ENCODE assay signal across 8 cellular contexts in the genomic region with DNA sequence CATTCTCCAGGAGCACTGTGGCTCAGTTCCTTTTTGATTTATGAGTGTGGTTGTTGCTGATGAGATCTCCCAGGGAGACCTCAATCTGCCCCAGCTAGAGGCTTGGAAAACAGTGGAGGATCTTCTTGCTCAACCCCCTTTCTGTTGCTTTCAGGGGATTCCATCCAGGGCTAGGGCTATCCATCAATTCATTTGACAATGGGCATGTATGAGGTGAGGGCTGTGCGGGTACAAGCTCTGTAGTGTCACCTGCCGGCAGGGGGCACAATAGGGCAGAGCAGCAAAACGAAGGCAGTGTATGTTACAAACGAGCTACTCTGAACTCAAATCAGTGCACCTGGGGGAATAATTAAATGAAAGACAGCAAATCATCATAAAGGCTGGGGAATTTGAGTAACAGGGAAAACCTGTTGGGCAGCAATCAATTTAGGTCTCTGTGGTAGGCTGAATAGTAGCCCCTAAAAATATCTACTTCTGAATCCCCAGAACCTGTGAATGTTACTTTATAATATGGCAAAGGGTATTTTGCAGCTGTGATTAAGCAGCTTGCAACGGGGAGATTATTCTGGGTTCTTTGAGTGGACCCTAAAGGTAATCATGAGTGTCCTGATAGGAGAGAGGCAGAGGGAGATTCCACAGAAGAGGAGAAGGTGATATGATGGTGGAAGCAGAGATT.
DNase-seq lines count a peak whose midpoint lies in the region; ATAC-seq and TF ChIP-seq lines count a peak whose summit lies in the region.

No MANE protein-coding gene starts in this region.

- no peaks in the 10 kb centered on the region for H3K36me3 Mint-ChIP-seq in activated CD8-positive, alpha-beta T cell treated with anti-CD3 and anti-CD28 coated beads, Interleukin-2, amount 10 ng/mL, durations not matched to agents 7 days and 5 days (ENCODE audit: low read depth)
- H3K36me3 Mint-ChIP-seq in endothelial cell (ENCODE audit: low read depth, unreplicated experiment): no peaks in the 10 kb centered on the region
- H3K36me3 Mint-ChIP-seq in naive thymus-derived CD8-positive, alpha-beta T cell: no peaks in the 10 kb centered on the region

- ATAC-seq in HG03196 (IDR thresholded peaks at IDR 0.05; ENCODE audit: unreplicated experiment) (peak; percentile 58), GM21825 (IDR thresholded peaks at IDR 0.05; ENCODE audit: unreplicated experiment) (no peak)
- ATAC-seq in activated CD8-positive, alpha-beta T cell treated with anti-CD3 and anti-CD28 coated beads, Interleukin-2, amount 10 ng/mL, durations not matched to agents 7 days and 5 days: peak; percentile 91
- peak; percentile 89 to 97 for ATAC-seq in naive thymus-derived CD8-positive, alpha-beta T cell

- POLR2A ChIA-PET in activated CD8-positive, alpha-beta T cell treated with anti-CD3 and anti-CD28 coated beads, Interleukin-2, amount 10 ng/mL, durations not matched to agents 7 days and 5 days (lab: Charles Lee): interaction anchor here (1.1 to 1.7 kb wide), 3 partner anchors 10 to 239 kb away, joined by 3 to 4 read pairs (median 4); no protein-coding TSS in a partner anchor
- POLR2A ChIA-PET in naive thymus-derived CD8-positive, alpha-beta T cell (lab: Charles Lee): interaction anchor here (1.2 to 1.6 kb wide), 4 partner anchors 129 to 760 kb away, joined by 4 to 9 read pairs (median 5); partner anchors contain the start of gene EIF4G2

- H3K4me1 Mint-ChIP-seq in activated CD8-positive, alpha-beta T cell treated with anti-CD3 and anti-CD28 coated beads, Interleukin-2, amount 10 ng/mL, durations not matched to agents 7 days and 5 days (ENCODE audit: low read depth): no peaks in the 10 kb centered on the region
- H3K4me1 Mint-ChIP-seq in endothelial cell (ENCODE audit: unreplicated experiment): no peaks in the 10 kb centered on the region
- peaks cover 0 to 6% (median 3%) of the 10 kb centered on the region in 4 donors for H3K4me1 Mint-ChIP-seq in naive thymus-derived CD8-positive, alpha-beta T cell

- no peak overlapping the region for H3K27ac Mint-ChIP-seq in activated CD8-positive, alpha-beta T cell treated with anti-CD3 and anti-CD28 coated beads, Interleukin-2, amount 10 ng/mL, durations not matched to agents 7 days and 5 days
- H3K27ac Mint-ChIP-seq in endothelial cell (ENCODE audit: unreplicated experiment): no peak overlapping the region
- H3K27ac Mint-ChIP-seq in naive thymus-derived CD8-positive, alpha-beta T cell: no peak overlapping the region

- CTCF ChIA-PET in activated CD8-positive, alpha-beta T cell treated with anti-CD3 and anti-CD28 coated beads, Interleukin-2, amount 10 ng/mL, durations not matched to agents 7 days and 5 days (lab: Charles Lee): interaction anchor here (0.5 to 5.1 kb wide), 68 partner anchors 11 to 1016 kb away, joined by 3 to 55 read pairs (median 4); partner anchors contain the start of genes EIF4G2 and GALNT18

- DNase-seq in EL: peak; percentile 64
- DNase-seq in NCI-H526 treated with DMSO at 0.1 percent for 48 hours (lab: John Stamatoyannopoulos, UW): peak; percentile 35
- peak; percentile 84 for DNase-seq in activated CD8-positive, alpha-beta T cell treated with anti-CD3 and anti-CD28 coated beads, Interleukin-2, amount 10 ng/mL, durations not matched to agents 7 days and 5 days
- peak; percentile 84 for DNase-seq in endothelial cell (ENCODE audit: low spot score)
- peak; percentile 55 to 88 (median 72) for DNase-seq in naive thymus-derived CD8-positive, alpha-beta T cell
- peak; percentile 23 to 62 for DNase-seq in stimulated activated CD8-positive, alpha-beta memory T cell treated with anti-CD3 and anti-CD28 coated beads, Interleukin-7, amount 100 ng/mL, for 48 hours (ENCODE audit: extremely low read depth in 1 of 2, low read depth in 1 of 2)

- peak; percentile 77 for TF ChIP-seq CTCF in endothelial cell (IDR thresholded peaks at IDR 0.05; ENCODE audit: unreplicated experiment)

- no peaks in the 10 kb centered on the region for H3K9me3 Mint-ChIP-seq in activated CD8-positive, alpha-beta T cell treated with anti-CD3 and anti-CD28 coated beads, Interleukin-2, amount 10 ng/mL, durations not matched to agents 7 days and 5 days (ENCODE audit: insufficient read depth)
- H3K9me3 Mint-ChIP-seq in endothelial cell (ENCODE audit: unreplicated experiment): no peaks in the 10 kb centered on the region
- H3K9me3 Mint-ChIP-seq in naive thymus-derived CD8-positive, alpha-beta T cell: no peaks in the 10 kb centered on the region

- peaks cover 19% of the 10 kb centered on the region for H3K27me3 Mint-ChIP-seq in activated CD8-positive, alpha-beta T cell treated with anti-CD3 and anti-CD28 coated beads, Interleukin-2, amount 10 ng/mL, durations not matched to agents 7 days and 5 days (ENCODE audit: low read depth)
- H3K27me3 Mint-ChIP-seq in endothelial cell (ENCODE audit: unreplicated experiment): peaks cover 2% of the 10 kb centered on the region
- peaks cover 0 to 10% (median 0%) of the 10 kb centered on the region in 5 donors for H3K27me3 Mint-ChIP-seq in naive thymus-derived CD8-positive, alpha-beta T cell

- no peak overlapping the region for H3K4me3 Mint-ChIP-seq in activated CD8-positive, alpha-beta T cell treated with anti-CD3 and anti-CD28 coated beads, Interleukin-2, amount 10 ng/mL, durations not matched to agents 7 days and 5 days
- H3K4me3 Mint-ChIP-seq in endothelial cell (ENCODE audit: unreplicated experiment): no peak overlapping the region
- no peak overlapping the region for H3K4me3 Mint-ChIP-seq in naive thymus-derived CD8-positive, alpha-beta T cell
